Comparison of ENCODE assay signal across 23 cellular contexts in the genomic region with DNA sequence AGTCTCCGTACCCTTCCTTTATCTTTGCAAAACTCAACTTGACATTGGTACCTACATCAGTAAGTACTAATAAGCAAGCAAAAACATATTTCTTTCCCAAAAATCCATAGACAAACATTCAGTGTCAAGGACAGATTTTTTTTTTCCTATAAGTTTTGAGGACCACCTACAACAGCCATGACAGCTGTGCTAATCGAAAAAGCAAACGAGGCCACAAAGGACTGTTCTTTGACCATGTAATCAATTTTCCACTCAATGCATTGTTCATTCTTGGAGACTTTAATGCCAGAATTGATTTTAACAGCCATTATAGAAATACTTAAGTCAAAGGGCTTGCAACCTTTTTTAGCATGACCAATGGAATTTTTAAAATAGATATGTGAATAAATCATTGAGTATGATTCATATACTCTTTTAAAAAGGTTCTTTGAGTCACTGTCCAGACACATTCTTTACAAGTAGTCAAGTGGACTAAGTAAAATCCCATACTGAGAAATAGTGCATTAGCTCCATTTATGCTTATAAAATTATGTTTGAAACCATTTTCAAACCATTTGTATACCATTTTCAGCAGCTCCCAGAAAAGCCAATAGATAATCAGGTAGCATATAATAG.
"Had no signal": no experiment of that assay in that cellular context is flagged by ENCODE, and none has a peak within 500 bp of the region (broad histone marks: within the 10 kb centered on the region; RNA-seq: fewer than 3 reads in every experiment).

No MANE protein-coding gene starts in this region.

- H3K27ac ChIP-seq: breast epithelium, colonic mucosa, dorsolateral prefrontal cortex, left lung, neural progenitor cell, stomach, suprapubic skin, tibial nerve had no signal

- H3K9me3 ChIP-seq: breast epithelium, colonic mucosa, left lung, stomach, suprapubic skin, tibial nerve had no signal

- H3K27me3 ChIP-seq: breast epithelium, colonic mucosa, dorsolateral prefrontal cortex, left lung, neural progenitor cell, stomach, suprapubic skin, tibial nerve had no signal

- ATAC-seq: activated CD4-positive, alpha-beta T cell treated with anti-CD3 and anti-CD28 coated beads for 36 hours; activated T-cell treated with anti-CD3 and anti-CD28 coated beads, Interleukin-2, amount 50 U/mL, for 4 hours; effector memory CD8-positive, alpha-beta T cell; left lung; naive thymus-derived CD8-positive, alpha-beta T cell; sciatic nerve; stimulated activated memory B cell treated with anti-CD40 and anti-IgM and Interleukin-4, amounts not matched to agents 10 μg/mL and 1 μg/mL and 100 μg/mL, for 72 hours had no signal

- H3K36me3 ChIP-seq: breast epithelium, colonic mucosa, left lung, neural progenitor cell, stomach, suprapubic skin, tibial nerve had no signal

- DNase-seq: activated B cell treated with CpG ODN at 0.5 μM for 24 hours; activated CD4-positive, alpha-beta T cell treated with anti-CD3 and anti-CD28 coated beads for 36 hours; activated CD4-positive, alpha-beta T cell treated with anti-CD3 and anti-CD28 coated beads, Interleukin-2, amount 50 U/mL, for 4 hours; activated CD8-positive, alpha-beta memory T cell treated with anti-CD3 and anti-CD28 coated beads, Interleukin-2, amount 50 U/mL, for 48 hours; activated naive CD4-positive, alpha-beta T cell; activated T-cell treated with anti-CD3 and anti-CD28 coated beads, Interleukin-2, amount 50 U/mL, for 4 hours; colonic mucosa; dorsolateral prefrontal cortex; effector memory CD8-positive, alpha-beta T cell; kidney; left lung; naive thymus-derived CD8-positive, alpha-beta T cell; posterior cingulate gyrus; stimulated activated CD4-positive, alpha-beta T cell treated with anti-CD3 and anti-CD28 coated beads, Interleukin-15, amount 100 ng/mL, for 24 hours; stomach; T1000 had no signal

- H3K4me3 ChIP-seq: breast epithelium, colonic mucosa, dorsolateral prefrontal cortex, left lung, neural progenitor cell, smooth muscle cell, stomach, suprapubic skin, tibial nerve had no signal

- H3K4me1 ChIP-seq: breast epithelium, colonic mucosa, left lung, neural progenitor cell, stomach, suprapubic skin, tibial nerve had no signal
